Comparison of ENCODE assay signal across 1 cellular context in genomic region chr9:1005043-1005667, GRCh38.
TF ChIP-seq lines count a peak whose summit lies in the region.

No MANE protein-coding gene starts in this region.

TF ChIP-seq in GM23338, 12 proteins besides CTCF, POLR2A, EP300 and RAD21 (continued from another document):
- TF ChIP-seq ZNF462 (CRISPR knock-in tag; IDR thresholded peaks at IDR 0.05) (no peak), EZH2phosphoT487 (IDR thresholded peaks at IDR 0.05; ENCODE audit: unreplicated experiment) (no peak), EZH2 (IDR thresholded peaks at IDR 0.05; ENCODE audit: low read depth, unreplicated experiment) (no peak), REST (IDR thresholded peaks at IDR 0.05; ENCODE audit: unreplicated experiment) (no peak), ETS1 (IDR thresholded peaks at IDR 0.05) (no peak), ZNF331 (CRISPR knock-in tag; IDR thresholded peaks at IDR 0.05; ENCODE audit: low read depth) (no peak), STAT1 (IDR thresholded peaks at IDR 0.05; ENCODE audit: unreplicated experiment) (no peak)
